ENCODE assay signal across 1 cellular context in genomic region chr16:69340095-69340644, GRCh38.
A peak's percentile ranks its signal among the peaks of the same experiment; 100 is the strongest.
TF ChIP-seq lines count a peak whose summit lies in the region.

No MANE protein-coding gene starts in this region.

TF ChIP-seq in K562, 482 proteins besides CTCF, POLR2A, EP300 and RAD21 (continues in another document):
- TF ChIP-seq L3MBTL2 (IDR thresholded peaks at IDR 0.05) = no peak
- no peak for TF ChIP-seq SAFB2 (IDR thresholded peaks at IDR 0.05; ENCODE audit: borderline replicate concordance, low read depth, low read length, severe bottlenecking)
- TF ChIP-seq ZFP30 (CRISPR knock-in tag; IDR thresholded peaks at IDR 0.05; ENCODE audit: borderline replicate concordance) = no peak
- no peak for TF ChIP-seq PHB2 (IDR thresholded peaks at IDR 0.05; ENCODE audit: low read depth)
- TF ChIP-seq SRSF9 (IDR thresholded peaks at IDR 0.05; ENCODE audit: borderline replicate concordance, low read depth, low read length) = no peak
- TF ChIP-seq, protein P1, sequence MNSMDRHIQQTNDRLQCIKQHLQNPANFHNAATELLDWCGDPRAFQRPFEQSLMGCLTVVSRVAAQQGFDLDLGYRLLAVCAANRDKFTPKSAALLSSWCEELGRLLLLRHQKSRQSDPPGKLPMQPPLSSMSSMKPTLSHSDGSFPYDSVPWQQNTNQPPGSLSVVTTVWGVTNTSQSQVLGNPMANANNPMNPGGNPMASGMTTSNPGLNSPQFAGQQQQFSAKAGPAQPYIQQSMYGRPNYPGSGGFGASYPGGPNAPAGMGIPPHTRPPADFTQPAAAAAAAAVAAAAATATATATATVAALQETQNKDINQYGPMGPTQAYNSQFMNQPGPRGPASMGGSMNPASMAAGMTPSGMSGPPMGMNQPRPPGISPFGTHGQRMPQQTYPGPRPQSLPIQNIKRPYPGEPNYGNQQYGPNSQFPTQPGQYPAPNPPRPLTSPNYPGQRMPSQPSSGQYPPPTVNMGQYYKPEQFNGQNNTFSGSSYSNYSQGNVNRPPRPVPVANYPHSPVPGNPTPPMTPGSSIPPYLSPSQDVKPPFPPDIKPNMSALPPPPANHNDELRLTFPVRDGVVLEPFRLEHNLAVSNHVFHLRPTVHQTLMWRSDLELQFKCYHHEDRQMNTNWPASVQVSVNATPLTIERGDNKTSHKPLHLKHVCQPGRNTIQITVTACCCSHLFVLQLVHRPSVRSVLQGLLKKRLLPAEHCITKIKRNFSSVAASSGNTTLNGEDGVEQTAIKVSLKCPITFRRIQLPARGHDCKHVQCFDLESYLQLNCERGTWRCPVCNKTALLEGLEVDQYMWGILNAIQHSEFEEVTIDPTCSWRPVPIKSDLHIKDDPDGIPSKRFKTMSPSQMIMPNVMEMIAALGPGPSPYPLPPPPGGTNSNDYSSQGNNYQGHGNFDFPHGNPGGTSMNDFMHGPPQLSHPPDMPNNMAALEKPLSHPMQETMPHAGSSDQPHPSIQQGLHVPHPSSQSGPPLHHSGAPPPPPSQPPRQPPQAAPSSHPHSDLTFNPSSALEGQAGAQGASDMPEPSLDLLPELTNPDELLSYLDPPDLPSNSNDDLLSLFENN (IDR thresholded peaks at IDR 0.05; ENCODE audit: low read depth in 2 of 2, low read length in 2 of 2) = no peak
- TF ChIP-seq ESRRA (IDR thresholded peaks at IDR 0.05; ENCODE audit: borderline replicate concordance, low read depth) = no peak
- no peak for TF ChIP-seq POLR2H (tag; IDR thresholded peaks at IDR 0.05; ENCODE audit: low read depth)
- TF ChIP-seq SP1 (CRISPR knock-in tag; IDR thresholded peaks at IDR 0.05) = 0 out of 2 replicates have a peak, but pooled peaks have one; percentile 10
- TF ChIP-seq CHAMP1 (IDR thresholded peaks at IDR 0.05) = no peak
- TF ChIP-seq ZNF740 (CRISPR knock-in tag; IDR thresholded peaks at IDR 0.05) = no peak
- TF ChIP-seq ZNF740 (tag; IDR thresholded peaks at IDR 0.05) = no peak
- no peak for TF ChIP-seq ATF6 (CRISPR knock-in tag; IDR thresholded peaks at IDR 0.05)
- no peak for TF ChIP-seq CEBPZ (IDR thresholded peaks at IDR 0.05; ENCODE audit: borderline replicate concordance, low read depth, low read length)
- TF ChIP-seq CCAR2 (IDR thresholded peaks at IDR 0.05; ENCODE audit: low read depth, low read length) = no peak
- no peak for TF ChIP-seq RCOR1 (IDR thresholded peaks at IDR 0.05; ENCODE audit: borderline replicate concordance in 1 of 2, low read depth in 2 of 2, low read length in 2 of 2)
- no peak for TF ChIP-seq GTF3C2 (IDR thresholded peaks at IDR 0.05; ENCODE audit: borderline replicate concordance, extremely low read depth, insufficient read length)
- TF ChIP-seq REST (CRISPR knock-in tag; IDR thresholded peaks at IDR 0.05; ENCODE audit: low read depth) = no peak
- no peak for TF ChIP-seq CHCHD3 (CRISPR knock-in tag; IDR thresholded peaks at IDR 0.05)
- no peak for TF ChIP-seq RAD51 (IDR thresholded peaks at IDR 0.05; ENCODE audit: borderline replicate concordance, low read depth)
- no peak; the same call in 1 of the 2 replicates for TF ChIP-seq ZFP91 (CRISPR knock-in tag; IDR thresholded peaks at IDR 0.05)
